Comparison of ENCODE assay signal across 14 cellular contexts in the genomic region with DNA sequence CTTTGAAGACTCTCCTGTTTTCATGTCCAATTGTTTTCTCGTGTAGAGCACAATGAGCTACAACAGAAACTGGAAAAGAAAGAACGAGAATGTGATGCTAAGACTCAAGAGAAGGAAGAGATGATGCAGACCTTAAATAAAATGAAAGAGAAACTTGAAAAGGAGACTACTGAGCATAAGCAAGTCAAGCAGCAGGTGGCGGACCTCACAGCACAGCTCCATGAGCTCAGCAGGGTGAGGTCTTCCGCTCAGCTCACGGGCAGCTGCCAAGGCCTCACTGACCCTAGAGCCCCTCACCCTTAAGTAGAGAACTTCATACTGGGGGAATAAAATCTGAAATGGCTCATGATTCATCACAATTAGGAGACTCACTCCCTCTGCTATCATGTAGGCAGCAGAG.
DNase-seq lines count a peak whose midpoint lies in the region; ATAC-seq and TF ChIP-seq lines count a peak whose summit lies in the region.
"Had no signal": no experiment of that assay in that cellular context is flagged by ENCODE, and none has a peak within 500 bp of the region (broad histone marks: within the 10 kb centered on the region; RNA-seq: fewer than 3 reads in every experiment).

No MANE protein-coding gene starts in this region.

- H3K56ac ChIP-seq in H9 (ENCODE audit: insufficient read length, low read depth, low read length): no peak overlapping the region

- peak; percentile 68 for ATAC-seq in GM18858 (IDR thresholded peaks at IDR 0.05; ENCODE audit: unreplicated experiment)

- H3F3A ChIP-seq in SU-DHL-6 (ENCODE audit: insufficient read depth): no peaks in the 10 kb centered on the region

- H3K4me1 Mint-ChIP-seq in H9 (peaks cover 47 to 52% of the 10 kb centered on the region in 2 experiments), nephron (peaks cover 42% of the 10 kb centered on the region)
- H3K4me1 Mint-ChIP-seq: natural killer cell had no signal

- DNase-seq in H9: no peak
- DNase-seq in DMS53 treated with DMSO at 0.1 percent for 48 hours (lab: John Stamatoyannopoulos, UW; ENCODE audit: unreplicated experiment): no peak
- DNase-seq in NCI-H187 treated with DMSO at 0.1 percent for 48 hours (lab: John Stamatoyannopoulos, UW): no peak
- DNase-seq in effector CD4-positive, alpha-beta T cell: no peak
- no peak for DNase-seq in NCI-H524 treated with DMSO at 0.1 percent for 48 hours (lab: John Stamatoyannopoulos, UW)
- DNase-seq: activated CD4-positive, alpha-beta T cell treated with anti-CD3 and anti-CD28 coated beads for 48 hours; activated naive CD4-positive, alpha-beta T cell treated with anti-CD3 and anti-CD28 coated beads for 36 hours; natural killer cell; NCI-H2171; SJCRH30 had no signal

- H3K79me1 ChIP-seq in H9 (ENCODE audit: insufficient read depth, low read depth, low read length, poor library complexity, severe bottlenecking): no peaks in the 10 kb centered on the region

- H3K4me2 ChIP-seq in H9 (ENCODE audit: insufficient read depth, insufficient read length, low read length) (no peak overlapping the region), SU-DHL-6 (ENCODE audit: low read depth, low read length, poor library complexity, severe bottlenecking) (peak overlapping the region; percentile 44)

- peaks cover 49% of the 10 kb centered on the region for H3K36me3 ChIP-seq in SU-DHL-6 (ENCODE audit: low read length)

- peaks cover 6% of the 10 kb centered on the region; the same call in 1 of the 2 replicates for H3K4me1 ChIP-seq in H9 (ENCODE audit: insufficient read depth, low read length)
- H3K4me1 ChIP-seq: SJCRH30 had no signal

- H3K9me3 Mint-ChIP-seq in H9 (no peaks in the 10 kb centered on the region), nephron (no peaks in the 10 kb centered on the region)
- H3K9me3 Mint-ChIP-seq: activated naive CD4-positive, alpha-beta T cell treated with anti-CD3 and anti-CD28 coated beads for 36 hours; natural killer cell had no signal

- H3K27ac Mint-ChIP-seq in H9 (peak overlapping the region in 2 of 3 experiments; percentile 10 to 90; a peak in 3 of 7 replicates), nephron (peak overlapping the region in 2 of 3 experiments; percentile 11 to 43)
- H3K27ac Mint-ChIP-seq: activated naive CD4-positive, alpha-beta T cell treated with anti-CD3 and anti-CD28 coated beads for 36 hours had no signal

- no peak overlapping the region for H2BK12ac ChIP-seq in H9 (ENCODE audit: insufficient read length, low read depth, low read length)

- H3K9me2 ChIP-seq in SU-DHL-6 (replicated peaks; ENCODE audit: insufficient read depth, low read length): no peaks in the 10 kb centered on the region

- no peaks in the 10 kb centered on the region for H3K23me2 ChIP-seq in H9 (ENCODE audit: insufficient read length, low read depth, low read length, poor library complexity, severe bottlenecking)

- H4K8ac ChIP-seq in H9 (replicated peaks; ENCODE audit: insufficient read length, low read depth, low read length): no peak overlapping the region

- no peak overlapping the region for H2BK5ac ChIP-seq in H9 (ENCODE audit: insufficient read length, low read length)

- no peaks in the 10 kb centered on the region for H3K27me3 ChIP-seq in H9 (ENCODE audit: insufficient read depth, low read length)
- H3K27me3 ChIP-seq in SU-DHL-6 (ENCODE audit: low read length): no peaks in the 10 kb centered on the region
- H3K27me3 ChIP-seq: SJCRH30 had no signal

- H3K23ac ChIP-seq in H9 (ENCODE audit: insufficient read length, low read depth, low read length): no peak overlapping the region

- H3K27me3 Mint-ChIP-seq in H9 (ENCODE audit: low read depth) (no peaks in the 10 kb centered on the region), nephron (ENCODE audit: low read depth) (no peaks in the 10 kb centered on the region)
- H3K27me3 Mint-ChIP-seq: CD4-positive, CD25-positive, alpha-beta regulatory T cell had no signal

- H2AFZ ChIP-seq in H9 (ENCODE audit: low read length) (no peak overlapping the region), SU-DHL-6 (ENCODE audit: low read depth, low read length, severe bottlenecking) (no peak overlapping the region)

- no peak overlapping the region for H2AK5ac ChIP-seq in H9 (ENCODE audit: insufficient read length, low read length)

- H3K4me3 Mint-ChIP-seq in H9 (no peak overlapping the region), nephron (no peak overlapping the region)
- H3K4me3 Mint-ChIP-seq: activated naive CD4-positive, alpha-beta T cell treated with anti-CD3 and anti-CD28 coated beads for 36 hours; CD4-positive, CD25-positive, alpha-beta regulatory T cell; natural killer cell had no signal

- WGBS in H9 (ENCODE audit: extremely low coverage, insufficient read length, low lambda C conversion rate): no CpG with 5 or more reads among the region's 5 CpGs

- H3K9me3 ChIP-seq in H9 (ENCODE audit: control insufficient read depth, low read depth, low read length): no peaks in the 10 kb centered on the region
- H3K9me3 ChIP-seq in SU-DHL-6 (ENCODE audit: insufficient read depth, low read length): no peaks in the 10 kb centered on the region
- H3K9me3 ChIP-seq: SJCRH30 had no signal

- H3K14ac ChIP-seq in H9 (ENCODE audit: insufficient read depth, low read length): no peak overlapping the region

- H2BK20ac ChIP-seq in H9 (ENCODE audit: low read depth, low read length, poor library complexity, severe bottlenecking): no peak overlapping the region

- H3K18ac ChIP-seq in H9 (ENCODE audit: insufficient read length, low read depth, low read length): no peak overlapping the region

- H3K27ac ChIP-seq in H9 (ENCODE audit: insufficient read length, low read depth, low read length): no peak overlapping the region
- H3K27ac ChIP-seq in SU-DHL-6 (ENCODE audit: low read depth, low read length): peak overlapping the region; percentile 59
- H3K27ac ChIP-seq: SJCRH30 had no signal

- H3T11ph ChIP-seq in H9 (ENCODE audit: low read length): no peak overlapping the region

- no peak overlapping the region for H2BK15ac ChIP-seq in H9 (ENCODE audit: low read depth, low read length)

- no peak for TF ChIP-seq CTCF in H9 (conservative IDR thresholded peaks at IDR 0.05)
- no peak for TF ChIP-seq CTCF in SU-DHL-6 (IDR thresholded peaks at IDR 0.05; ENCODE audit: insufficient read depth, low read length, poor library complexity, severe bottlenecking)
- no peak for TF ChIP-seq CTCF in nephron (IDR thresholded peaks at IDR 0.05; ENCODE audit: unreplicated experiment in 3 of 3)

- no peak overlapping the region for H2BK120ac ChIP-seq in H9 (ENCODE audit: low read depth, low read length, poor library complexity, severe bottlenecking)

- no peak overlapping the region for H4K5ac ChIP-seq in H9 (ENCODE audit: insufficient read length, low read depth, low read length)

- H3K9ac ChIP-seq in H9 (ENCODE audit: extremely low read depth, insufficient read length, low read length) (no peak overlapping the region), SU-DHL-6 (ENCODE audit: low read length) (peak overlapping the region; percentile 22)

- H3K4me3 ChIP-seq in SU-DHL-6 (ENCODE audit: insufficient read depth, low read length, poor library complexity, severe bottlenecking): no peak overlapping the region
- H3K4me3 ChIP-seq: SJCRH30 had no signal

- H3K79me2 ChIP-seq in H9 (ENCODE audit: insufficient read depth, low read length) (no peaks in the 10 kb centered on the region), SU-DHL-6 (ENCODE audit: insufficient read depth, low read length) (no peaks in the 10 kb centered on the region)

- H3K36me3 Mint-ChIP-seq in H9 (ENCODE audit: insufficient read depth in 1 of 3, low read depth in 3 of 3) (peaks cover 5 to 9% (median 6%) of the 10 kb centered on the region in 3 experiments; a peak in 5 of 7 replicates), nephron (ENCODE audit: low read depth) (peaks cover 70% of the 10 kb centered on the region)

- H3K4ac ChIP-seq in H9 (ENCODE audit: low read depth, low read length): no peak overlapping the region

- H4K20me1 ChIP-seq in H9 (ENCODE audit: control insufficient read depth, insufficient read depth, insufficient read length): no peaks in the 10 kb centered on the region
- H4K20me1 ChIP-seq in SU-DHL-6 (ENCODE audit: low read depth, low read length): no peaks in the 10 kb centered on the region

- H4K91ac ChIP-seq in H9 (ENCODE audit: insufficient read length, low read depth, low read length): no peak overlapping the region
